ENCODE assay signal across 19 cellular contexts in genomic region chr16:24174504-24174903, GRCh38.
DNase-seq lines count a peak whose midpoint lies in the region; ATAC-seq lines count a peak whose summit lies in the region.
"Had no signal": no experiment of that assay in that cellular context is flagged by ENCODE, and none has a peak within 500 bp of the region (broad histone marks: within the 10 kb centered on the region; RNA-seq: fewer than 3 reads in every experiment).

No MANE protein-coding gene starts in this region.

- DNase-seq in caudate nucleus (lab: John Stamatoyannopoulos, UW) (peak in 37 of 61 donors; percentile 2 to 78 (median 21)), inferior parietal cortex (ENCODE audit: extremely low spot score) (peak; percentile 58), posterior cingulate gyrus (peak in 9 of 10 donors; percentile 21 to 92 (median 50)), NCI-H524 (lab: John Stamatoyannopoulos, UW) (no peak), kidney tubule cell (ENCODE audit: low spot score) (no peak), sciatic nerve (ENCODE audit: low spot score) (no peak)
- DNase-seq: BE2C; C1 segment of cervical spinal cord; CD4-positive, CD25-positive, alpha-beta regulatory T cell; CD8-positive, alpha-beta memory T cell; COR-L47; DMS 273 treated with DMSO at 0.1 percent for 48 hours; DMS53; DND-41; EL; GM23248; HCEC 1CT had no signal

- intact Hi-C loops in posterior cingulate gyrus (cut with DNase I) (no loop called here), sciatic nerve (cut with DNase I) (no loop called here)

- ATAC-seq in HG03196 (IDR thresholded peaks at IDR 0.05; ENCODE audit: unreplicated experiment), result no peak
- no peak for ATAC-seq in sciatic nerve
- ATAC-seq: GM12878 had no signal

- H3K27ac ChIP-seq in caudate nucleus (ENCODE audit: low read depth, low read length), result peak overlapping the region; percentile 77
- H3K27ac ChIP-seq: GM23248 had no signal

Comparison
In these comparisons a context has a peak if more than half of its experiments do, and no peak if none do; other contexts are left out.
1. DNase-seq: peak in caudate nucleus (37 of 61), inferior parietal cortex (single experiment) and posterior cingulate gyrus (9 of 10); none in NCI-H524 (0 of 2), kidney tubule cell (single experiment) and sciatic nerve (single experiment).